In the genomic region with DNA sequence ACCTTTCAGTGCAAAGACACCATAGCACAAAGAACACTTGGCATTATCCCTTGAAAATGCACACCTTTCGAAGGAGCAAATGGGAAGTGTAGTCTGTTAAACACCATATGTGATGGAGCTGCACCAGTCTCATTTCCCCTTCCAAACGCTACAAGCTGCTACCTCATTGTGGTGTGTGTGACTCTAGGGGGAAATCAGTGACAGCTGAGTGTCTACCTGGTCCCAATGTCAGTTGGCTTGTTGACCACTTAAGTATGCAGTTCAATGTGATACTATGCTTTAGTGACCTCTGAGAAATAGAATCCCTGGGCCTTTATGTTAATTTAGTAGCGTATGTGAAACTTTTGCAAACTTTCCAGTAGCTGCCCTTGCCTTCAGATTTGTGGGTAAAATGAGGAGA, we compare ENCODE assay signal across 18 cellular contexts.
"Had no signal": no experiment of that assay in that cellular context is flagged by ENCODE, and none has a peak within 500 bp of the region (broad histone marks: within the 10 kb centered on the region; RNA-seq: fewer than 3 reads in every experiment).

No MANE protein-coding gene starts in this region.

- H3K4me3 Mint-ChIP-seq: mesothelial cell of epicardium; natural killer cell treated with Interleukin-12 subunit alpha and Interleukin-12 subunit beta and Interleukin-15 and Interleukin-18, amount 100 ng/mL, for 72 hours; type B pancreatic cell had no signal

- H3K36me3 ChIP-seq: heart right ventricle, pancreas, suprapubic skin, thyroid gland had no signal

- H3K9me3 Mint-ChIP-seq: mesothelial cell of epicardium; natural killer cell treated with Interleukin-12 subunit alpha and Interleukin-12 subunit beta and Interleukin-15 and Interleukin-18, amount 100 ng/mL, for 72 hours; type B pancreatic cell had no signal

- H3K27me3 ChIP-seq: heart right ventricle, pancreas, suprapubic skin, thyroid gland had no signal

- H3K27ac Mint-ChIP-seq: mesothelial cell of epicardium; natural killer cell treated with Interleukin-12 subunit alpha and Interleukin-12 subunit beta and Interleukin-15 and Interleukin-18, amount 100 ng/mL, for 72 hours; progenitor cell of endocrine pancreas; type B pancreatic cell had no signal

- H3K27me3 Mint-ChIP-seq: natural killer cell treated with Interleukin-12 subunit alpha and Interleukin-12 subunit beta and Interleukin-15 and Interleukin-18, amount 100 ng/mL, for 72 hours; progenitor cell of endocrine pancreas had no signal

- H3K4me3 ChIP-seq: coronary artery, heart right ventricle, pancreas, suprapubic skin, thyroid gland had no signal

- H3K4me1 ChIP-seq: heart right ventricle, suprapubic skin, thyroid gland had no signal

- H3K9me3 ChIP-seq: heart right ventricle, pancreas, suprapubic skin, thyroid gland had no signal

- DNase-seq: effector CD4-positive, alpha-beta T cell; foreskin melanocyte; heart right ventricle; hypothalamus; occipital lobe; pancreas; right cardiac atrium; small intestine; stimulated activated CD4-positive, alpha-beta T cell treated with anti-CD3 and anti-CD28 coated beads, Interleukin-12 subunit alpha, Interleukin-12 subunit beta, amount 100 ng/mL, for 4 hours; stimulated activated naive CD8-positive, alpha-beta T cell treated with anti-CD3 and anti-CD28 coated beads, Interleukin-15, Interleukin-2, amounts not matched to agents 100 U/mL and 50 U/mL, for 24 hours; thyroid gland had no signal

- ATAC-seq: heart right ventricle; left lobe of liver; natural killer cell treated with Interleukin-12 subunit alpha and Interleukin-12 subunit beta and Interleukin-15 and Interleukin-18, amount 100 ng/mL, for 72 hours; pancreas; right cardiac atrium; stimulated activated naive CD8-positive, alpha-beta T cell treated with anti-CD3 and anti-CD28 coated beads, Interleukin-15, Interleukin-2, amounts not matched to agents 100 U/mL and 50 U/mL, for 24 hours had no signal

- H3K27ac ChIP-seq: coronary artery, heart right ventricle, pancreas, suprapubic skin, thyroid gland had no signal
